ENCODE assay signal across 8 cellular contexts in genomic region chr5:75510836-75511434, GRCh38. TPM values are rescaled to one million over a fixed set of nuclear protein-coding genes. Genes with fewer than 3 reads are reported as not detected.
DNase-seq lines count a peak whose midpoint lies in the region; ATAC-seq and TF ChIP-seq lines count a peak whose summit lies in the region.

No MANE protein-coding gene starts in this region.

- DNase-seq in A673 (ENCODE audit: low spot score) (peak; percentile 26), T-helper 1 cell (peak in 4 of 5 donors; percentile 4 to 45 (median 28)), breast epithelium (ENCODE audit: low spot score in 2 of 2) (peak; percentile 20 to 56), islet precursor cell (peak; percentile 74), COLO829 (ENCODE audit: low spot score) (no peak)
- peak in 2 of 3 donors; percentile 7 to 21 for DNase-seq in stimulated activated CD4-positive, alpha-beta T cell treated with anti-CD3 and anti-CD28 coated beads, Interleukin-12 subunit alpha, Interleukin-12 subunit beta, amount 100 ng/mL, for 48 hours (ENCODE audit: low read depth in 2 of 3, low spot score in 1 of 3)

- peaks cover 6% of the 10 kb centered on the region for H3K4me1 ChIP-seq in A673 (ENCODE audit: insufficient read depth, low read length, poor library complexity, severe bottlenecking)
- peaks cover 0 to 7% of the 10 kb centered on the region in 2 donors for H3K4me1 ChIP-seq in breast epithelium

- H3K27ac ChIP-seq in A673 (ENCODE audit: low read depth, low read length, poor library complexity, severe bottlenecking) (peak overlapping the region; percentile 91), breast epithelium (peak overlapping the region; percentile 90 to 94)

- BruUV-seq in A673 (replicated peaks; lab: Mats Ljungman, UMichigan), result no TSS peak

- H3K27me3 ChIP-seq in A673 (replicated peaks; ENCODE audit: insufficient read depth, low read depth, low read length, poor library complexity), result no peaks in the 10 kb centered on the region
- no peaks in the 10 kb centered on the region for H3K27me3 ChIP-seq in breast epithelium

- ATAC-seq in GM19023 (IDR thresholded peaks at IDR 0.05; ENCODE audit: unreplicated experiment), result peak; percentile 35
- ATAC-seq in HG03175 (IDR thresholded peaks at IDR 0.05; ENCODE audit: unreplicated experiment), result peak; percentile 37

- H3K4me3 ChIP-seq in A673 (ENCODE audit: low read depth, low read length, poor library complexity, severe bottlenecking) (peak overlapping the region; percentile 93), breast epithelium (peak overlapping the region; percentile 78 to 90 (median 87))

- TF ChIP-seq POLR2A in breast epithelium (IDR thresholded peaks at IDR 0.05), result no peak

- POLR2A ChIA-PET in A673 (lab: Charles Lee; ENCODE audit: low non-redundant PET), result no interaction called here

- intact Hi-C loops in A673 (cut with micrococcal nuclease; ENCODE audit: unreplicated experiment), result no loop called here
- intact Hi-C loops in breast epithelium (cut with DNase I; ENCODE audit: low total_unique reads), result no loop called here

- H3K9me3 ChIP-seq in A673 (ENCODE audit: low read depth, low read length, poor library complexity, severe bottlenecking) (no peaks in the 10 kb centered on the region), breast epithelium (no peaks in the 10 kb centered on the region)

- TF ChIP-seq CTCF in A673 (conservative IDR thresholded peaks at IDR 0.05; ENCODE audit: low read depth, low read length), result no peak
- TF ChIP-seq CTCF in breast epithelium (IDR thresholded peaks at IDR 0.05), result no peak

- CTCF ChIA-PET in A673 (lab: Charles Lee), result no interaction called here

- H3K36me3 ChIP-seq in A673 (ENCODE audit: insufficient read depth, low read length, poor library complexity, severe bottlenecking) (no peaks in the 10 kb centered on the region), breast epithelium (no peaks in the 10 kb centered on the region)

RNA-seq across cellular contexts. Expression of gene CERT1, which starts 0.5 kb away (rescaled TPM):
- total RNA-seq in A673 (2021) (24.8 and 30.0 TPM in 2 replicates), breast epithelium (10 to 100 TPM; 37.7 to 84.0 (median 42.1) TPM)

RNA-seq across cellular contexts. Expression of gene POLK, which starts 0.8 kb away (rescaled TPM):
- total RNA-seq in A673 (2021), result 21.5 and 23.2 TPM in 2 replicates
- total RNA-seq in breast epithelium, result 10 to 100 TPM; 44.0 to 58.4 (median 44.9) TPM
